8 cellular contexts compared by ENCODE assay signal in the genomic region with DNA sequence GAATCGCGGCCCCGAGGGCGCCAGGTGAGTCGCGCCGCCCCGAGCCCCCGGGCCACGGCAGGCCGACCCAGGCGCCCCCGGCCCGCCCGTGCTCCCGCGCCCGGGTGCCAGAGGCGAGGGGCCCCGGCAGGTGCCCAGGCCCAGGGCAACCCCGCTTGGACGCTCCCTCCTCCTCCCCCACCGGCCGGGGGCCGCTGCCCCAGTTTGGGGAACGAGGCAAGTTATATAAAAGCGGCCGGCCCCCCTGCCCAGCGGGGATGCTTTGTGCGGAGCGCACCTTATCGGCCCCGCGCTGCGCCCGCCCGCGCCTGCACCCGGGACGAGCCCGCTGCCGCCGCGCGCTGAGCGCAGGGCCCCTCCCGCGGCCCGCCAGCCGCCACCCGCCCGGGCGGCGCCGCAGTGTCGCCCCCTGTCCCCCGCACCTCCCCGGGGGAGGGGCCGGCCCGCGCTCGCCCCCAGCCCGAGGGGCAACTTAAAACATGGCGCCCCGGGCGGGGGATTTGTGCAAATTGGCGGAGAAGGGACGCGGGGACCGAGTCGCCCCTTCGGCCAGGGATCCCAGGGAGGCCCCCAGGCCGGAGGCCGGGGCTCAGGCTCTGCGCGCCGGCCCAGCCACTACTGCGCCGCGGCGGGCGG. TPM values are rescaled to one million over a fixed set of nuclear protein-coding genes. Genes with fewer than 3 reads are reported as not detected.
DNase-seq lines count a peak whose midpoint lies in the region; ATAC-seq, FAIRE-seq and TF ChIP-seq lines count a peak whose summit lies in the region.

No MANE protein-coding gene starts in this region.

- FAIRE-seq in RCC 7860 (lab: Jason Lieb, UNC), result no peak

- peak; percentile 28 for ATAC-seq in stimulated activated naive CD8-positive, alpha-beta T cell treated with anti-CD3 and anti-CD28 coated beads, Interleukin-15, Interleukin-2, amounts not matched to agents 100 U/mL and 50 U/mL, for 24 hours
- no peak for ATAC-seq in activated T-helper 17 cell treated with anti-CD3 and anti-CD28 coated beads, Interleukin-2, amount 50 U/mL, for 72 hours (replicated peaks)

- in situ Hi-C loops in astrocyte of the spinal cord (cut with HindIII; ENCODE audit: low sequenced_read_pairs), result no loop called here

- TF ChIP-seq CTCF in astrocyte of the spinal cord (IDR thresholded peaks at IDR 0.05; ENCODE audit: low read depth, low read length), result no peak

- H3K4me3 Mint-ChIP-seq in activated T-helper 17 cell treated with anti-CD3 and anti-CD28 coated beads, Interleukin-2, amount 50 U/mL, for 72 hours, result no peak overlapping the region

- H3K9me3 Mint-ChIP-seq in activated T-helper 17 cell treated with anti-CD3 and anti-CD28 coated beads, Interleukin-2, amount 50 U/mL, for 72 hours, result no peaks in the 10 kb centered on the region

- H3K27me3 Mint-ChIP-seq in activated T-helper 17 cell treated with anti-CD3 and anti-CD28 coated beads, Interleukin-2, amount 50 U/mL, for 72 hours, result peaks cover 35% of the 10 kb centered on the region

- H3K4me1 Mint-ChIP-seq in activated T-helper 17 cell treated with anti-CD3 and anti-CD28 coated beads, Interleukin-2, amount 50 U/mL, for 72 hours, result no peaks in the 10 kb centered on the region

- peak; percentile 80 for DNase-seq in DMS 273 (lab: John Stamatoyannopoulos, UW; ENCODE audit: unreplicated experiment)
- DNase-seq in DMS 273 treated with DMSO at 0.1 percent for 48 hours (lab: John Stamatoyannopoulos, UW), result no peak
- no peak for DNase-seq in astrocyte of the spinal cord (ENCODE audit: low read depth, low spot score)
- DNase-seq in islet precursor cell, result peak; percentile 59
- no peak for DNase-seq in stimulated activated naive CD8-positive, alpha-beta T cell treated with anti-CD3 and anti-CD28 coated beads, Interleukin-15, Interleukin-2, amounts not matched to agents 100 U/mL and 50 U/mL, for 24 hours
- DNase-seq in epidermal melanocyte (ENCODE audit: insufficient read length, low spot score), result no peak
- no peak for DNase-seq in RCC 7860 (ENCODE audit: low spot score)

- no peak overlapping the region for H3K27ac Mint-ChIP-seq in activated T-helper 17 cell treated with anti-CD3 and anti-CD28 coated beads, Interleukin-2, amount 50 U/mL, for 72 hours

- H3K4me3 ChIP-seq in astrocyte of the spinal cord (ENCODE audit: low read depth, low read length), result peak overlapping the region; percentile 71

- H3K36me3 Mint-ChIP-seq in activated T-helper 17 cell treated with anti-CD3 and anti-CD28 coated beads, Interleukin-2, amount 50 U/mL, for 72 hours (ENCODE audit: low read depth), result no peaks in the 10 kb centered on the region

RNA-seq across cellular contexts. Expression of a gene that starts 0.6 kb away (rescaled TPM):
- total RNA-seq in activated T-helper 17 cell treated with anti-CD3 and anti-CD28 coated beads, Interleukin-2, amount 50 U/mL, for 72 hours, result under 1 TPM; 0.09 to 0.13 TPM

Comparison
In these comparisons a context has a peak if more than half of its experiments do, and no peak if none do; other contexts are left out.
1. DNase-seq: peak in DMS 273 (single experiment) and islet precursor cell (single experiment); none in DMS 273 treated with DMSO at 0.1 percent for 48 hours (single experiment), astrocyte of the spinal cord (single experiment), stimulated activated naive CD8-positive, alpha-beta T cell treated with anti-CD3 and anti-CD28 coated beads, Interleukin-15, Interleukin-2, amounts not matched to agents 100 U/mL and 50 U/mL, for 24 hours (single experiment), epidermal melanocyte (single experiment) and RCC 7860 (single experiment).